10 cellular contexts compared by ENCODE assay signal in the genomic region with DNA sequence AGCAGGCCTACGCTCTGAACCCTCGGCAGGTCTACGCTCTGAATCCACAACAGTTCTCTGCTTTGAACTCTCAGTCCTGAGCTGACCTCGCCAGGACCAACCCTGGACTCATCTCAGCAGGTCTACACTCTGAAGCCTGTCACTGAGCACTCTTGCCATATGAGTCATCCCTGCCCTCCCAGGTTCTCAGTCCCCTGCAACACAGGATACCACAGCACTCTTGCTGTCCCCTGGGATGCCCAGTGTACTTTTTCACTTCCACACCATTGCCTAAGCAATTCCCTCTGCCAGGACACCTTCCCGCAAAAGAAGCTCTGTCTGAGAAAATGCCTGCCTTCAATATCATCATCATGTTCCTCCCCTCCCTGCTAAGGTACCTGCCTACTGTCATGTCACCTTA. TPM values are rescaled to one million over a fixed set of nuclear protein-coding genes. Genes with fewer than 3 reads are reported as not detected.
DNase-seq lines count a peak whose midpoint lies in the region; ATAC-seq and TF ChIP-seq lines count a peak whose summit lies in the region.
"Had no signal": no experiment of that assay in that cellular context is flagged by ENCODE, and none has a peak within 500 bp of the region (broad histone marks: within the 10 kb centered on the region; RNA-seq: fewer than 3 reads in every experiment).

No MANE protein-coding gene starts in this region.

- no peak overlapping the region for H3K4ac ChIP-seq in mesendoderm (ENCODE audit: low read depth, low read length)

- H3K9ac ChIP-seq in mesendoderm (ENCODE audit: low read length) = no peak overlapping the region
- no peak overlapping the region for H3K9ac ChIP-seq in smooth muscle cell (ENCODE audit: low read depth)

- H4K20me1 ChIP-seq in smooth muscle cell (ENCODE audit: low read depth) = no peaks in the 10 kb centered on the region

- no peak overlapping the region for H2BK5ac ChIP-seq in mesendoderm (ENCODE audit: low read length)

- ATAC-seq in GM18858 (IDR thresholded peaks at IDR 0.05; ENCODE audit: unreplicated experiment) = peak; percentile 64

- H3K4me3 Mint-ChIP-seq in HFFc6 = no peak overlapping the region

- no peak for TF ChIP-seq CTCF in HFFc6 (IDR thresholded peaks at IDR 0.05)
- no peak for TF ChIP-seq CTCF in smooth muscle cell (IDR thresholded peaks at IDR 0.05; ENCODE audit: borderline replicate concordance, insufficient read depth, poor library complexity, severe bottlenecking)

- H3F3A ChIP-seq in smooth muscle cell (ENCODE audit: low read depth) = no peaks in the 10 kb centered on the region

- no peaks in the 10 kb centered on the region for H3K9me3 Mint-ChIP-seq in HFFc6

- H2BK120ac ChIP-seq in mesendoderm (ENCODE audit: low read depth, low read length) = no peak overlapping the region

- H3K23ac ChIP-seq in mesendoderm (ENCODE audit: low read length) = no peak overlapping the region

- 0 out of 2 replicates have a peak overlapping the region, but pooled peaks have one; percentile 8 for H3K27ac Mint-ChIP-seq in HFFc6

- no peak overlapping the region for H2BK15ac ChIP-seq in mesendoderm (replicated peaks; ENCODE audit: low read depth)

- no peak overlapping the region for H4K5ac ChIP-seq in mesendoderm (ENCODE audit: low read length)

- no peak overlapping the region for H2AK5ac ChIP-seq in mesendoderm (ENCODE audit: low read length)

- H3K27ac ChIP-seq in mesendoderm (ENCODE audit: low read depth, low read length) (no peak overlapping the region), smooth muscle cell (ENCODE audit: low read depth) (no peak overlapping the region)

- no peaks in the 10 kb centered on the region for H3K4me1 ChIP-seq in mesendoderm (ENCODE audit: control insufficient read depth, low read depth, low read length)
- peaks cover 4% of the 10 kb centered on the region for H3K4me1 ChIP-seq in smooth muscle cell (ENCODE audit: low read depth)

- no peak overlapping the region for H3K4me3 ChIP-seq in mesendoderm (ENCODE audit: low read length)
- no peak overlapping the region for H3K4me3 ChIP-seq in smooth muscle cell

- H3K36me3 ChIP-seq in mesendoderm (ENCODE audit: control insufficient read depth, insufficient read depth, low read length) (no peaks in the 10 kb centered on the region), smooth muscle cell (ENCODE audit: low read depth) (no peaks in the 10 kb centered on the region)

- no peaks in the 10 kb centered on the region for H3K27me3 ChIP-seq in mesendoderm (ENCODE audit: insufficient read depth, low read length, poor library complexity)
- H3K27me3 ChIP-seq in smooth muscle cell (ENCODE audit: low read depth) = no peaks in the 10 kb centered on the region

- peaks cover 46% of the 10 kb centered on the region for H3K4me1 Mint-ChIP-seq in HFFc6 (ENCODE audit: low read depth)

- no peaks in the 10 kb centered on the region for H3K36me3 Mint-ChIP-seq in HFFc6 (ENCODE audit: low read depth)

- H3K18ac ChIP-seq in mesendoderm (ENCODE audit: low read length) = no peak overlapping the region

- no peaks in the 10 kb centered on the region for H3K9me3 ChIP-seq in smooth muscle cell (replicated peaks; ENCODE audit: low read depth)

- no peaks in the 10 kb centered on the region for H3K79me1 ChIP-seq in mesendoderm (ENCODE audit: low read length)

- H3K4me2 ChIP-seq in mesendoderm (ENCODE audit: low read length) = no peak overlapping the region
- H3K4me2 ChIP-seq in smooth muscle cell = no peak overlapping the region

- H2AFZ ChIP-seq in smooth muscle cell (ENCODE audit: low read depth) = no peak overlapping the region

- H3K79me2 ChIP-seq in mesendoderm (ENCODE audit: control insufficient read depth, insufficient read depth, low read length) (no peaks in the 10 kb centered on the region), smooth muscle cell (ENCODE audit: low read depth) (no peaks in the 10 kb centered on the region)

- H3K56ac ChIP-seq in mesendoderm (ENCODE audit: low read length) = no peak overlapping the region

- peaks cover 6% of the 10 kb centered on the region; the same call in 1 of the 2 replicates for H3K27me3 Mint-ChIP-seq in HFFc6 (ENCODE audit: insufficient read depth)

- WGBS in mesendoderm (ENCODE audit: extremely low coverage, insufficient coverage, low lambda C conversion rate) = no CpG with 5 or more reads among the region's 5 CpGs
- 94% methylated on average over 5 of the region's 5 CpGs for WGBS in smooth muscle cell (ENCODE audit: low lambda C conversion rate)

- no peak for DNase-seq in HFFc6
- peak; percentile 67 for DNase-seq in RPMI7951 (ENCODE audit: low read depth)
- peak; percentile 11 for DNase-seq in mesendoderm
- no peak for DNase-seq in cerebellum (ENCODE audit: low spot score)
- DNase-seq in NCI-H524 treated with DMSO at 0.1 percent for 48 hours (lab: John Stamatoyannopoulos, UW) = no peak
- no peak for DNase-seq in NOMO-1 treated with dmso at 0.1 percent for 144 hours (lab: John Stamatoyannopoulos, UW; ENCODE audit: unreplicated experiment)
- no peak for DNase-seq in smooth muscle cell (lab: John Stamatoyannopoulos, UW; ENCODE audit: unreplicated experiment)
- DNase-seq: erythroblast; stimulated activated CD4-positive, alpha-beta T cell treated with anti-CD3 and anti-CD28 coated beads, Interleukin-4, amount 100 ng/mL, for 1 hour had no signal

- H4K8ac ChIP-seq in mesendoderm (ENCODE audit: low read depth, low read length) = no peak overlapping the region

RNA-seq across cellular contexts. Expression of gene NUP210, which starts 42.0 kb away (rescaled TPM):
- total RNA-seq in HFFc6 (2021; fragmentation: NEBNext Ultra II Directional; extraction: Animal tissue kit (Norgen Biotek cat#: 25700)) = 1 to 10 TPM in 4 of 6 experiments, under 1 TPM in 2; 0.33 to 3.4 (median 3.1) TPM
- 0.24 and 0.29 TPM in 2 replicates for total RNA-seq in RPMI7951 (2014; rRNA removed; shearing (Covaris generic))
- 10.9 TPM for polyA plus RNA-seq in mesendoderm (2013, experiment 1 of 2)
- polyA plus RNA-seq in mesendoderm (2013, experiment 2 of 2) = 11.1 TPM
- 13.8 TPM for total RNA-seq in cerebellum
- total RNA-seq in smooth muscle cell = 0.58 and 1.5 TPM in 2 replicates
- polyA plus RNA-seq in smooth muscle cell = 0.22 and 0.35 TPM in 2 replicates

Comparison
In these comparisons a context has a peak if more than half of its experiments do, and no peak if none do; other contexts are left out.
1. DNase-seq: peak in RPMI7951 (single experiment) and mesendoderm (single experiment); none in HFFc6 (single experiment), cerebellum (single experiment), NCI-H524 treated with DMSO at 0.1 percent for 48 hours (single experiment), NOMO-1 treated with dmso at 0.1 percent for 144 hours (single experiment) and smooth muscle cell (single experiment).